8 cellular contexts compared by ENCODE assay signal in the genomic region with DNA sequence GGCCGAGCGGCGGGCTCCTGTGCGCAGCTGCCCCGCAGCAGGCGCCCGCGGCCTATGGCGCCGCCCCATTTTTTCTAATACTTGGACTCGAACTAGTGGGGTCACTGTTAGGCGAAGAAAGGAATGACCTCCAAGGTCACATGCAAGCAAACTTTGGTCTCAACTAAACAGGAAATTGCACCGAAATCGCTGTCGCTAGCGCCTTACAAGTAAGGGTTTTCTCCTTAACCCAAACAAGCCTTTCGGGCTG. TPM values are rescaled to one million over a fixed set of nuclear protein-coding genes. Genes with fewer than 3 reads are reported as not detected.
DNase-seq lines count a peak whose midpoint lies in the region; ATAC-seq, FAIRE-seq and TF ChIP-seq lines count a peak whose summit lies in the region.

No MANE protein-coding gene starts in this region.

- POLR2A ChIA-PET in AG04450 (lab: Yijun Ruan, JAX) = no interaction called here

- TF ChIP-seq CTCF in AG04450 (IDR thresholded peaks at IDR 0.05; ENCODE audit: low read depth, low read length) (no peak), GM12875 (IDR thresholded peaks at IDR 0.05; ENCODE audit: borderline replicate concordance, insufficient read depth, low read depth, low read length) (no peak), brain (conservative IDR thresholded peaks at IDR 0.05) (no peak)

- peaks cover 41% of the 10 kb centered on the region for H3K4me1 Mint-ChIP-seq in brain

- WGBS in small intestine, 3 donors = 1 to 3% (median 2%) methylated on average over 17 of the region's 17 CpGs

- H3K27me3 Mint-ChIP-seq in brain = peaks cover 8% of the 10 kb centered on the region

- FAIRE-seq in small intestine (lab: Jason Lieb, UNC) = no peak
- FAIRE-seq in H54 (lab: Jason Lieb, UNC) = no peak

- ATAC-seq in HG02852 (IDR thresholded peaks at IDR 0.05; ENCODE audit: unreplicated experiment) = peak; percentile 30

- H3K4me3 Mint-ChIP-seq in brain = peak overlapping the region; percentile 95 to 98 (median 97)

- CTCF ChIA-PET in AG04450 (lab: Charles Lee) = interaction anchor here (0.6 to 1.7 kb wide), 3 partner anchors 46 to 616 kb away, joined by 3 to 7 read pairs (median 4); no protein-coding TSS in a partner anchor

- peaks cover 43% of the 10 kb centered on the region for H3K36me3 Mint-ChIP-seq in brain

- H3K9me3 Mint-ChIP-seq in brain = peaks cover 24 to 29% (median 29%) of the 10 kb centered on the region in 5 experiments

- TF ChIP-seq POLR2A in H54 (IDR thresholded peaks at IDR 0.05; ENCODE audit: low read depth, low read length) = no peak

- peak overlapping the region; percentile 39 to 93 (median 70) for H3K27ac Mint-ChIP-seq in brain

- peaks cover 3 to 6% of the 10 kb centered on the region in 2 donors for H3K4me1 ChIP-seq in small intestine (ENCODE audit: control insufficient read depth in 2 of 2, insufficient read depth in 1 of 2, low read depth in 1 of 2, low read length in 1 of 2)

- no peaks in the 10 kb centered on the region for H3K36me3 ChIP-seq in small intestine (ENCODE audit: control insufficient read depth in 2 of 2, insufficient read depth in 2 of 2, low read length in 2 of 2)

- H3K4me3 ChIP-seq in AG04450 (ENCODE audit: low read depth, low read length) (peak overlapping the region; percentile 83), GM12875 (ENCODE audit: low read depth, low read length) (peak overlapping the region; percentile 76), iPS-18c (ENCODE audit: insufficient read depth, low read depth, low read length) (peak overlapping the region; percentile 92), small intestine (ENCODE audit: low read depth in 1 of 2, low read length in 2 of 2) (peak overlapping the region; percentile 71 to 77)

- H3K27me3 ChIP-seq in AG04450 (ENCODE audit: control insufficient read depth, insufficient read depth, low read length) (no peaks in the 10 kb centered on the region), small intestine (ENCODE audit: control insufficient read depth in 2 of 2, insufficient read depth in 2 of 2, low read length in 2 of 2) (no peaks in the 10 kb centered on the region)

- H3K9me3 ChIP-seq in AG04450 (ENCODE audit: control insufficient read depth, insufficient read depth, low read length) = no peaks in the 10 kb centered on the region; the same call in none of the 2 replicates
- H3K9me3 ChIP-seq in iPS-18c (ENCODE audit: control insufficient read depth, insufficient read depth, low read length) = no peaks in the 10 kb centered on the region
- no peaks in the 10 kb centered on the region for H3K9me3 ChIP-seq in small intestine (ENCODE audit: control insufficient read depth, low read depth)

- H3K27ac ChIP-seq in AG04450 (ENCODE audit: low read depth, low read length) = peak overlapping the region; percentile 95
- H3K27ac ChIP-seq in small intestine (ENCODE audit: low read depth in 1 of 2, low read length in 1 of 2) = peak overlapping the region; percentile 99

- DNase-seq in AG04450 (ENCODE audit: low read depth, low spot score) (no peak), NCI-H2227 treated with DMSO at 0.1 percent for 48 hours (lab: John Stamatoyannopoulos, UW) (peak; percentile 32), small intestine (peak; percentile 71), H54 (ENCODE audit: insufficient read length, low spot score) (no peak)

RNA-seq across cellular contexts. Expression of a gene that starts 0.3 kb away (rescaled TPM):
- 33.8 and 34.7 TPM in 2 replicates for polyA plus RNA-seq in AG04450 (2011; rRNA removed)
- polyA minus RNA-seq in AG04450 (2011; rRNA and poly(A)+ RNA removed) = 19.8 and 22.0 TPM in 2 replicates
- polyA plus RNA-seq in brain (ENCODE audit: insufficient read depth, low read depth, low replicate concordance) = 146 TPM
- 100 to 1,000 TPM; 117 to 397 (median 298) TPM for polyA plus RNA-seq in small intestine

Comparison
In these comparisons a context has a peak if more than half of its experiments do, and no peak if none do; other contexts are left out.
1. DNase-seq: peak in NCI-H2227 treated with DMSO at 0.1 percent for 48 hours (single experiment) and small intestine (single experiment); none in AG04450 (single experiment) and H54 (single experiment).
2. Peak in every context shown above with its lines, with median percentiles within 50 percentile points of each other: H3K4me3 ChIP-seq.